Comparison of ENCODE assay signal across 24 cellular contexts in genomic region chr1:234674218-234674815, GRCh38.
"Had no signal": no experiment of that assay in that cellular context is flagged by ENCODE, and none has a peak within 500 bp of the region (broad histone marks: within the 10 kb centered on the region; RNA-seq: fewer than 3 reads in every experiment).

No MANE protein-coding gene starts in this region.

- H3K36me3 ChIP-seq: Peyer's patch, SJCRH30 had no signal

- DNase-seq: Kasumi-1, MM.1S, NCI-H1092 treated with DMSO at 0.1 percent for 48 hours, NCI-H1436, NCI-H187, NCI-H2029, NCI-H2081 treated with DMSO at 0.1 percent for 48 hours, NCI-H2171, NCI-H226, NCI-H446, NCI-H510A, NCI-H524 treated with DMSO at 0.1 percent for 48 hours, NCI-H69, NCI-H774, PC-3, Peyer's patch, SHP77 treated with DMSO at 0.1 percent for 48 hours, SJCRH30 had no signal

- H3K27me3 Mint-ChIP-seq: IgD-negative memory B cell had no signal

- H3K27ac Mint-ChIP-seq: IgD-negative memory B cell had no signal

- H3K9me3 ChIP-seq: Peyer's patch, SJCRH30 had no signal

- H3K4me3 Mint-ChIP-seq: IgD-negative memory B cell had no signal

- H3K9me3 Mint-ChIP-seq: IgD-negative memory B cell had no signal

- H3K36me3 Mint-ChIP-seq: IgD-negative memory B cell had no signal

- H3K9ac ChIP-seq: KMS-11 had no signal

- H3K27me3 ChIP-seq: Peyer's patch, SJCRH30 had no signal

- H3K4me3 ChIP-seq: K562, Peyer's patch, SJCRH30 had no signal

- H3K4me2 ChIP-seq: KMS-11 had no signal

- ATAC-seq: K562, PC-3, Right ventricle myocardium inferior, SK-N-SH treated with all-trans-retinoic acid at 6 μM for 48 hours had no signal

- H3K27ac ChIP-seq: HL-60, KMS-11, Peyer's patch, SJCRH30 had no signal
